In genomic region chr3:24598691-24599090, GRCh38 we compare ENCODE assay signal across 11 cellular contexts.
DNase-seq lines count a peak whose midpoint lies in the region; ATAC-seq and TF ChIP-seq lines count a peak whose summit lies in the region.
"Had no signal": no experiment of that assay in that cellular context is flagged by ENCODE, and none has a peak within 500 bp of the region (broad histone marks: within the 10 kb centered on the region; RNA-seq: fewer than 3 reads in every experiment).

No MANE protein-coding gene starts in this region.

- H3K27ac ChIP-seq in HEK293 (ENCODE audit: extremely low read depth, low read depth, low read length) (no peak overlapping the region), stomach (peak overlapping the region in 3 of 5 donors; percentile 30 to 55 (median 31))

- POLR2A ChIA-PET in HEK293 (lab: Yijun Ruan, JAX): no interaction called here

- 27 to 51% (median 33%) methylated on average over 4 of the region's 4 CpGs for WGBS in stomach, 5 donors

- H3K4me1 ChIP-seq in HEK293 (ENCODE audit: control insufficient read depth, insufficient read depth, low read length) (no peaks in the 10 kb centered on the region), stomach (peaks cover 0 to 14% (median 6%) of the 10 kb centered on the region in 4 donors)

- intact Hi-C loops in stomach (cut with DNase I; ENCODE audit: low total_unique reads): no loop called here

- H3K9me3 ChIP-seq in HEK293 (ENCODE audit: control insufficient read depth, insufficient read depth, low read depth, low read length): no peaks in the 10 kb centered on the region
- no peaks in the 10 kb centered on the region for H3K9me3 ChIP-seq in stomach

- H3K4me3 ChIP-seq in HEK293 (ENCODE audit: low read depth, low read length): no peak overlapping the region
- H3K4me3 ChIP-seq in stomach: no peak overlapping the region

- CTCF ChIA-PET in HEK293 (lab: Yijun Ruan, JAX): interaction anchor here (0.5 kb wide), 1 partner anchor 841 kb away, joined by 4 read pairs; no protein-coding TSS in a partner anchor

- TF ChIP-seq CTCF in HEK293 (tag by site-specific recombination; IDR thresholded peaks at IDR 0.05) (no peak), stomach (IDR thresholded peaks at IDR 0.05) (no peak)

- ATAC-seq in HG02571 (IDR thresholded peaks at IDR 0.05; ENCODE audit: unreplicated experiment): no peak

- H3K27me3 ChIP-seq in stomach: no peaks in the 10 kb centered on the region

- H3K36me3 ChIP-seq in HEK293 (ENCODE audit: control insufficient read depth in 2 of 2, insufficient read depth in 1 of 2, low read length in 2 of 2) (no peaks in the 10 kb centered on the region), stomach (no peaks in the 10 kb centered on the region)

- no peak for TF ChIP-seq POLR2A in stomach (IDR thresholded peaks at IDR 0.05)

- TF ChIP-seq EP300 in stomach (IDR thresholded peaks at IDR 0.05): no peak

- DNase-seq in astrocyte of the hippocampus (ENCODE audit: low read depth, low spot score) (peak; percentile 44), iris pigment epithelial cell (ENCODE audit: low read depth) (peak; percentile 57), stomach (no peak), midbrain (lab: John Stamatoyannopoulos, UW) (no peak), COR-L47 (lab: John Stamatoyannopoulos, UW) (no peak)
- no peak for DNase-seq in activated CD4-positive, CD25-positive, alpha-beta regulatory T cell (lab: John Stamatoyannopoulos, UW)
- DNase-seq: OCI-M1, substantia nigra, T1000 had no signal

TF ChIP-seq in HEK293, 187 proteins besides CTCF, POLR2A, EP300 and RAD21:
- TF ChIP-seq PRDM6 (tag by site-specific recombination; IDR thresholded peaks at IDR 0.05): peak; percentile 63; the same call in 1 of the 2 replicates
- no peak for TF ChIP-seq IKZF3 (tag by site-specific recombination; IDR thresholded peaks at IDR 0.05)
- 0 out of 2 replicates have a peak, but pooled peaks have one; percentile 23 for TF ChIP-seq HIC1 (tag by site-specific recombination; IDR thresholded peaks at IDR 0.05)
- TF ChIP-seq ZNF324 (tag by site-specific recombination; IDR thresholded peaks at IDR 0.05): no peak
- TF ChIP-seq OSR2 (tag by site-specific recombination; IDR thresholded peaks at IDR 0.05): peak; percentile 39; the same call in 1 of the 2 replicates
- 0 out of 2 replicates have a peak, but pooled peaks have one; percentile 2 for TF ChIP-seq ZBTB20 (tag by site-specific recombination; IDR thresholded peaks at IDR 0.05)
- 0 out of 2 replicates have a peak, but pooled peaks have one; percentile 18 for TF ChIP-seq KLF1 (tag by site-specific recombination; IDR thresholded peaks at IDR 0.05)
- peak; percentile 35; the same call in 1 of the 2 replicates for TF ChIP-seq FEZF1 (tag by site-specific recombination; IDR thresholded peaks at IDR 0.05)
- no peak for TF ChIP-seq ZNF350 (tag by site-specific recombination; IDR thresholded peaks at IDR 0.05)
TF ChIP-seq in HEK293: peak in this region for 6.

Comparison
In these comparisons a context has a peak if more than half of its experiments do, and no peak if none do; other contexts are left out.
1. DNase-seq: peak in astrocyte of the hippocampus (single experiment) and iris pigment epithelial cell (single experiment); none in stomach (single experiment), midbrain (single experiment), activated CD4-positive, CD25-positive, alpha-beta regulatory T cell (0 of 4) and COR-L47 (single experiment).